18 cellular contexts compared by ENCODE assay signal in the genomic region with DNA sequence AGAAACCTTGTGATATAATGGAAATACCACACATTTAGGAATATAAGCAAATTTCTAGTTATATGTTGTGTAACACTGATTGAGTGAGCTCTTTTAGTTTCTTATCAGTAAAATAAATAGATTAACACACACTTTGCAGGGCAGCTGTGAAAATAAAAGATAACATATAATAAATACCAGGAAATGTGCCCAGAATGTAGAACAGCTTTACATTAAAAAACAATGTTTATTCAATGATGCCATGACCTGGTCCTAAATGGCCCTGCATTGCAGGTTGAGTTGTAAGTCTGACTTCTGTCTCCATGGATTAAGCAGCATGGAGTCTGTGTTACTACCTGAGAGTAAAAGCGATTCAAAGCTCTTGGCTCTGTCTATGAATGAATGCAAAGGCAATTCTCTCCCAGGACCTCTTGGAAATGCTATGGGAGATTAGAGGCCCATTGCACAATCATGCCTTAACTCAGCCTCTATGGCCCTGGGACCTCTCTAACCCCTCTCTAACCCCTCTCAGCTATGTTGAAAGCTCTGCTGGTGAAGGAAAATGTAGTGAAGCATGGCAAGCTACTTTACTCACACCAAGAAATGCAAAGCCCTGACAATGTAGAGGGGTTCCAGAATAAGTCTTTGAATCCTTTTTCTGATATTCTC.
DNase-seq lines count a peak whose midpoint lies in the region; ATAC-seq, FAIRE-seq and TF ChIP-seq lines count a peak whose summit lies in the region.
"Had no signal": no experiment of that assay in that cellular context is flagged by ENCODE, and none has a peak within 500 bp of the region (broad histone marks: within the 10 kb centered on the region; RNA-seq: fewer than 3 reads in every experiment).

No MANE protein-coding gene starts in this region.

- POLR2A ChIA-PET in HEK293 (lab: Yijun Ruan, JAX) = interaction anchor here (1.2 to 1.9 kb wide), 2 partner anchors 682 kb away, joined by 11 to 18 read pairs; partner anchors contain the start of gene PLK2

- H3K4me3 ChIP-seq in HEK293 (ENCODE audit: low read depth, low read length) = no peak overlapping the region
- no peak overlapping the region for H3K4me3 ChIP-seq in astrocyte (ENCODE audit: insufficient read depth, low read depth, low read length)
- H3K4me3 ChIP-seq in osteoblast (ENCODE audit: insufficient read depth, low read length) = no peak overlapping the region
- H3K4me3 ChIP-seq: Peyer's patch had no signal

- TF ChIP-seq CTCF in HEK293 (tag by site-specific recombination; IDR thresholded peaks at IDR 0.05) (no peak), astrocyte (IDR thresholded peaks at IDR 0.05; ENCODE audit: insufficient read depth, low read depth, low read length) (no peak), osteoblast (IDR thresholded peaks at IDR 0.05; ENCODE audit: extremely low read depth, low read depth, low read length) (no peak)

- H3K79me2 ChIP-seq in astrocyte (ENCODE audit: insufficient read depth, low read length) = no peaks in the 10 kb centered on the region
- H3K79me2 ChIP-seq in osteoblast (ENCODE audit: insufficient read depth, low read length) = no peaks in the 10 kb centered on the region
- H3K79me2 ChIP-seq: parathyroid adenoma had no signal

- no peak overlapping the region for H3K27ac Mint-ChIP-seq in astrocyte (ENCODE audit: unreplicated experiment)
- H3K27ac Mint-ChIP-seq: CD8-positive, alpha-beta memory T cell had no signal

- H3K4me1 ChIP-seq in HEK293 (ENCODE audit: control insufficient read depth, insufficient read depth, low read length) (peaks cover 24% of the 10 kb centered on the region), astrocyte (ENCODE audit: insufficient read depth, low read length) (peaks cover 15% of the 10 kb centered on the region), osteoblast (ENCODE audit: insufficient read depth, low read length) (peaks cover 38% of the 10 kb centered on the region)
- H3K4me1 ChIP-seq: parathyroid adenoma, Peyer's patch had no signal

- H3K4me2 ChIP-seq in astrocyte (ENCODE audit: low read length) = no peak overlapping the region
- H3K4me2 ChIP-seq in osteoblast (ENCODE audit: insufficient read depth, low read length) = no peak overlapping the region

- no peaks in the 10 kb centered on the region for H3K36me3 ChIP-seq in HEK293 (ENCODE audit: control insufficient read depth in 2 of 2, insufficient read depth in 1 of 2, low read length in 2 of 2)
- H3K36me3 ChIP-seq in astrocyte (ENCODE audit: insufficient read depth, low read length) = no peaks in the 10 kb centered on the region
- no peaks in the 10 kb centered on the region for H3K36me3 ChIP-seq in osteoblast (ENCODE audit: insufficient read depth, low read length)
- H3K36me3 ChIP-seq: heart left ventricle, Peyer's patch had no signal

- H3K9me3 ChIP-seq in HEK293 (ENCODE audit: control insufficient read depth, insufficient read depth, low read depth, low read length) (no peaks in the 10 kb centered on the region), astrocyte (ENCODE audit: insufficient read depth, low read depth, low read length) (no peaks in the 10 kb centered on the region), osteoblast (ENCODE audit: low read depth, low read length) (no peaks in the 10 kb centered on the region)
- H3K9me3 ChIP-seq: heart left ventricle, Peyer's patch had no signal

- H3K27ac ChIP-seq in HEK293 (ENCODE audit: extremely low read depth, low read depth, low read length) (peak overlapping the region; percentile 3; the same call in 1 of the 2 replicates), astrocyte (ENCODE audit: low read depth, low read length) (peak overlapping the region; percentile 35), osteoblast (ENCODE audit: low read depth, low read length) (peak overlapping the region; percentile 27)
- H3K27ac ChIP-seq: parathyroid adenoma, Peyer's patch had no signal

- FAIRE-seq in astrocyte (lab: Jason Lieb, UNC) = no peak

- H3K27me3 Mint-ChIP-seq in astrocyte (ENCODE audit: low read depth, unreplicated experiment) = no peaks in the 10 kb centered on the region
- H3K27me3 Mint-ChIP-seq: CD8-positive, alpha-beta memory T cell had no signal

- no peaks in the 10 kb centered on the region for H3K9me3 Mint-ChIP-seq in astrocyte (ENCODE audit: unreplicated experiment)
- H3K9me3 Mint-ChIP-seq: CD8-positive, alpha-beta memory T cell had no signal

- H4K20me1 ChIP-seq in astrocyte (ENCODE audit: insufficient read depth, low read length) (no peaks in the 10 kb centered on the region), osteoblast (ENCODE audit: insufficient read depth, low read length) (no peaks in the 10 kb centered on the region)

- no peaks in the 10 kb centered on the region for H3K36me3 Mint-ChIP-seq in astrocyte (ENCODE audit: low read depth, unreplicated experiment)
- H3K36me3 Mint-ChIP-seq: CD8-positive, alpha-beta memory T cell had no signal

- CTCF ChIA-PET in HEK293 (lab: Yijun Ruan, JAX) = interaction anchor here (0.5 to 6.0 kb wide), 41 partner anchors 14 to 727 kb away, joined by 3 to 67 read pairs (median 4); partner anchors contain the start of gene PLK2

- H3K4me3 Mint-ChIP-seq in astrocyte (ENCODE audit: unreplicated experiment) = no peak overlapping the region
- H3K4me3 Mint-ChIP-seq: CD8-positive, alpha-beta memory T cell had no signal

- peak overlapping the region; percentile 22 for H3K9ac ChIP-seq in astrocyte (ENCODE audit: low read length)
- H3K9ac ChIP-seq: parathyroid adenoma had no signal

- H3K27me3 ChIP-seq in astrocyte (ENCODE audit: insufficient read depth, low read length) (no peaks in the 10 kb centered on the region), osteoblast (ENCODE audit: insufficient read depth, low read length) (no peaks in the 10 kb centered on the region)
- H3K27me3 ChIP-seq: heart left ventricle, Peyer's patch had no signal

- H3K4me1 Mint-ChIP-seq in astrocyte (ENCODE audit: low read depth, unreplicated experiment) = peaks cover 23% of the 10 kb centered on the region
- H3K4me1 Mint-ChIP-seq: CD8-positive, alpha-beta memory T cell had no signal

- ATAC-seq in GM18502 (IDR thresholded peaks at IDR 0.05; ENCODE audit: poor library complexity, unreplicated experiment) (no peak), GM19452 (IDR thresholded peaks at IDR 0.05; ENCODE audit: unreplicated experiment) (no peak)

- H2AFZ ChIP-seq in astrocyte (ENCODE audit: low read depth, low read length) (no peak overlapping the region), osteoblast (ENCODE audit: low read length) (no peak overlapping the region)
- H2AFZ ChIP-seq: parathyroid adenoma had no signal

- DNase-seq in astrocyte (ENCODE audit: low read depth) (peak; percentile 39), glomerular visceral epithelial cell (ENCODE audit: extremely low spot score) (peak; percentile 76), osteoblast (ENCODE audit: insufficient read length, low spot score, missing footprints) (no peak), Kasumi-1 (lab: John Stamatoyannopoulos, UW) (no peak), cerebellar nuclear complex (lab: John Stamatoyannopoulos, UW) (no peak)
- DNase-seq: activated CD4-positive, alpha-beta T cell treated with anti-CD3 and anti-CD28 coated beads for 4 hours; activated CD8-positive, alpha-beta memory T cell treated with anti-CD3 and anti-CD28 coated beads, Interleukin-2, amount 50 U/mL, for 48 hours; activated naive CD4-positive, alpha-beta T cell; aorta; kidney; NCI-H2081 treated with DMSO at 0.1 percent for 48 hours had no signal

TF ChIP-seq in HEK293, 187 proteins besides CTCF, POLR2A, EP300 and RAD21 (continues in another document):
- TF ChIP-seq, protein P1, sequence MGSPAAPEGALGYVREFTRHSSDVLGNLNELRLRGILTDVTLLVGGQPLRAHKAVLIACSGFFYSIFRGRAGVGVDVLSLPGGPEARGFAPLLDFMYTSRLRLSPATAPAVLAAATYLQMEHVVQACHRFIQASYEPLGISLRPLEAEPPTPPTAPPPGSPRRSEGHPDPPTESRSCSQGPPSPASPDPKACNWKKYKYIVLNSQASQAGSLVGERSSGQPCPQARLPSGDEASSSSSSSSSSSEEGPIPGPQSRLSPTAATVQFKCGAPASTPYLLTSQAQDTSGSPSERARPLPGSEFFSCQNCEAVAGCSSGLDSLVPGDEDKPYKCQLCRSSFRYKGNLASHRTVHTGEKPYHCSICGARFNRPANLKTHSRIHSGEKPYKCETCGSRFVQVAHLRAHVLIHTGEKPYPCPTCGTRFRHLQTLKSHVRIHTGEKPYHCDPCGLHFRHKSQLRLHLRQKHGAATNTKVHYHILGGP (tag by site-specific recombination; IDR thresholded peaks at IDR 0.05) = peak; percentile 35; the same call in 1 of the 2 replicates
- no peak for TF ChIP-seq ZBTB21 (tag by site-specific recombination; IDR thresholded peaks at IDR 0.05)
- peak; percentile 52; the same call in 1 of the 2 replicates for TF ChIP-seq IKZF3 (tag by site-specific recombination; IDR thresholded peaks at IDR 0.05)
- TF ChIP-seq GLI2 (tag by site-specific recombination; IDR thresholded peaks at IDR 0.05; ENCODE audit: borderline replicate concordance, low read depth) = peak; percentile 36; the same call in 1 of the 2 replicates
- TF ChIP-seq ZNF843 (tag by site-specific recombination; IDR thresholded peaks at IDR 0.05) = peak; percentile 83
- no peak for TF ChIP-seq ZNF302 (tag by site-specific recombination; IDR thresholded peaks at IDR 0.05; ENCODE audit: low read depth)
- TF ChIP-seq ZNF335 (tag by site-specific recombination; conservative IDR thresholded peaks at IDR 0.05) = 0 out of 2 replicates have a peak, but pooled peaks have one; percentile 5
- TF ChIP-seq ZNF629 (tag by site-specific recombination; IDR thresholded peaks at IDR 0.05) = peak; percentile 51; the same call in 1 of the 2 replicates
- TF ChIP-seq ZSCAN30 (tag by site-specific recombination; IDR thresholded peaks at IDR 0.05) = peak; percentile 19; the same call in 1 of the 2 replicates
- TF ChIP-seq FEZF1 (tag by site-specific recombination; IDR thresholded peaks at IDR 0.05) = peak; percentile 76
- no peak for TF ChIP-seq INSM2 (tag by site-specific recombination; IDR thresholded peaks at IDR 0.05)

Comparison
In these comparisons a context has a peak if more than half of its experiments do, and no peak if none do; other contexts are left out.
1. DNase-seq: peak in astrocyte (single experiment) and glomerular visceral epithelial cell (single experiment); none in osteoblast (single experiment), Kasumi-1 (0 of 2) and cerebellar nuclear complex (0 of 2).
2. Peak in every context shown above with its lines, with median percentiles within 50 percentile points of each other: H3K27ac ChIP-seq.